20 cellular contexts compared by ENCODE assay signal in the genomic region with DNA sequence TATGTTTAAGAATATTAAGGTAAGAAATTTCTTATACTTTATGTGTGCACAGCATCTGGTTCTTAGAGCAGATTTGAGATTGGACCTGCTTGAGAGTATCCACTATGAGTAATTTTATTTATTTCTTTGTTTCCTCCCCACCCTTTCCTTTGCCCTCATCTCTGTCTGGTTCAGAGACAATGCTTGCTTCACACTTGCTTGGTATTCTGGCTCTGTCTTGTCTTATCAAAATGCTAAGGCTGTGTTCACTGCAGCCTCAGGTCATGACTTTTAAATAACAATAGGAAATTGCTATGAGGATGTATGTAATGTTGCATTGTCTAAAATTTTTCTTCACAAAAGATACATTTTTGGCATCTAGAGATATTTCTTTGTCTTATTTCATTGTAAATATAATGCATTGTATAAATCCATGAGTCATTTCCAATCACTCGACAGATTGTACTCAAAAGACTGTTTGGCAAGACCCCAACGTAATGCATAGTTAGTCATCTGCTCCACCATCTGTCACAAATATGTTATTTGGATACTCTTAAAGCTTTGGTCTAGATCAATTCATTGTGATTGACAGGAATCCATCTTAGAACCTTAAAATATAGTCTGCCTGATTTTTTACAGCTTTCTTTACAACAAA.
DNase-seq lines count a peak whose midpoint lies in the region; ATAC-seq and TF ChIP-seq lines count a peak whose summit lies in the region.
"Had no signal": no experiment of that assay in that cellular context is flagged by ENCODE, and none has a peak within 500 bp of the region (broad histone marks: within the 10 kb centered on the region; RNA-seq: fewer than 3 reads in every experiment).

No MANE protein-coding gene starts in this region.

- no peaks in the 10 kb centered on the region for H4K20me1 ChIP-seq in SK-N-SH (ENCODE audit: insufficient read depth)
- H4K20me1 ChIP-seq in PC-9 (ENCODE audit: insufficient read depth): no peaks in the 10 kb centered on the region

- in situ Hi-C loops in gastrocnemius medialis (cut with MboI; ENCODE audit: low sequenced_read_pairs in 4 of 4): no loop called here

- TF ChIP-seq EP300 in SK-N-SH (IDR thresholded peaks at IDR 0.05; ENCODE audit: borderline replicate concordance in 1 of 2, low read depth in 1 of 2, low read length in 1 of 2): 0 out of 4 replicates have a peak, but pooled peaks of 1 of the 2 experiments have one; percentile 26

- TF ChIP-seq POLR2A in gastrocnemius medialis (IDR thresholded peaks at IDR 0.05): no peak

- no peak for TF ChIP-seq CTCF in AG10803 (conservative IDR thresholded peaks at IDR 0.05; ENCODE audit: low read length)
- TF ChIP-seq CTCF in SK-N-SH (IDR thresholded peaks at IDR 0.05): no peak
- no peak for TF ChIP-seq CTCF in PC-9 (conservative IDR thresholded peaks at IDR 0.05)
- no peak for TF ChIP-seq CTCF in gastrocnemius medialis (IDR thresholded peaks at IDR 0.05 in 4 of 5, conservative IDR thresholded peaks at IDR 0.05 in 1 of 5)

- intact Hi-C loops in PC-9 (cut with micrococcal nuclease; ENCODE audit: unreplicated experiment) (no loop called here), gastrocnemius medialis (cut with DNase I; ENCODE audit: low total_unique reads) (no loop called here)

- ATAC-seq in gastrocnemius medialis: no peak
- ATAC-seq: left ventricle myocardium superior, mucosa of descending colon had no signal

- H2AFZ ChIP-seq in SK-N-SH (ENCODE audit: low read depth) (no peak overlapping the region), PC-9 (no peak overlapping the region)

- H3K36me3 ChIP-seq in MG63 (no peaks in the 10 kb centered on the region), SK-N-SH (replicated peaks in 1 of 2; ENCODE audit: control insufficient read depth in 1 of 2, insufficient read depth in 2 of 2, low read length in 1 of 2) (no peaks in the 10 kb centered on the region), PC-9 (ENCODE audit: low read depth) (no peaks in the 10 kb centered on the region), gastrocnemius medialis (no peaks in the 10 kb centered on the region)

- no peaks in the 10 kb centered on the region for H3K79me2 ChIP-seq in SK-N-SH (ENCODE audit: insufficient read depth)
- H3K79me2 ChIP-seq in PC-9 (ENCODE audit: low read depth): no peaks in the 10 kb centered on the region

- no peak for TF ChIP-seq RAD21 in SK-N-SH (IDR thresholded peaks at IDR 0.05; ENCODE audit: low read length)

- POLR2A ChIA-PET in SK-N-SH (lab: Yijun Ruan, JAX): no interaction called here
- POLR2A ChIA-PET in PC-9 (lab: Charles Lee; ENCODE audit: unreplicated experiment): no interaction called here

- H3K4me3 ChIP-seq in AG10803 (ENCODE audit: low read length): no peak overlapping the region
- H3K4me3 ChIP-seq in MG63: no peak overlapping the region
- no peak overlapping the region for H3K4me3 ChIP-seq in SK-N-SH (ENCODE audit: low read depth in 2 of 2, low read length in 1 of 2)
- no peak overlapping the region for H3K4me3 ChIP-seq in PC-9
- no peak overlapping the region for H3K4me3 ChIP-seq in gastrocnemius medialis
- H3K4me3 ChIP-seq: mucosa of descending colon had no signal

- no peak overlapping the region for H3K9ac ChIP-seq in SK-N-SH
- H3K9ac ChIP-seq: KMS-11 had no signal

- no TSS peak for BruUV-seq in PC-9 (replicated peaks; lab: Mats Ljungman, UMichigan)

- WGBS in SK-N-SH (ENCODE audit: low lambda C conversion rate): 11% methylated on average over 2 of the region's 2 CpGs

- H3F3A ChIP-seq in SK-N-SH (replicated peaks; ENCODE audit: insufficient read depth) (peaks cover 5% of the 10 kb centered on the region), PC-9 (ENCODE audit: insufficient read depth, low read depth) (0 out of 2 replicates have a peak, but pooled peaks cover 3% of the 10 kb centered on the region)

- H3K4me2 ChIP-seq in SK-N-SH (no peak overlapping the region), PC-9 (no peak overlapping the region)
- H3K4me2 ChIP-seq: KMS-11 had no signal

- DNase-seq in AG10803 (ENCODE audit: low read depth) (peak; percentile 12), MG63 (peak; percentile 26), SK-N-SH (no peak), fibroblast of peridontal ligament (ENCODE audit: extremely low read depth) (peak; percentile 60), PC-9 (no peak), KG1 (lab: John Stamatoyannopoulos, UW) (no peak), gastrocnemius medialis (no peak), epidermal melanocyte (ENCODE audit: insufficient read length, low spot score) (no peak)
- DNase-seq: ACHN; activated CD4-positive, alpha-beta T cell treated with anti-CD3 and anti-CD28 coated beads, Interleukin-2, amount 10 ng/mL, durations not matched to agents 7 days and 5 days; activated gamma-delta T cell; amygdala; endodermal cell; H7; left ventricle myocardium superior; mucosa of descending colon; NCI-H1105; stimulated activated naive CD4-positive, alpha-beta T cell treated with Interleukin-2 at 50 U/mL for 16 hours; trophoblast cell had no signal

- H3K27ac ChIP-seq in SK-N-SH (ENCODE audit: low read depth in 2 of 2, low read length in 1 of 2) (peak overlapping the region in 1 of 2 experiments; percentile 5; a peak in 1 of 4 replicates), PC-9 (no peak overlapping the region), gastrocnemius medialis (no peak overlapping the region)
- H3K27ac ChIP-seq: KMS-11 had no signal

- H3K9me3 ChIP-seq in MG63: peaks cover 6% of the 10 kb centered on the region
- no peaks in the 10 kb centered on the region for H3K9me3 ChIP-seq in SK-N-SH
- peaks cover 5% of the 10 kb centered on the region; the same call in 1 of the 2 replicates for H3K9me3 ChIP-seq in PC-9 (ENCODE audit: insufficient read depth, low read depth)
- no peaks in the 10 kb centered on the region for H3K9me3 ChIP-seq in gastrocnemius medialis

- CTCF ChIA-PET in SK-N-SH (lab: Yijun Ruan, JAX): no interaction called here
- CTCF ChIA-PET in PC-9 (lab: Charles Lee): no interaction called here

- H3K9me2 ChIP-seq in SK-N-SH: no peaks in the 10 kb centered on the region
- no peaks in the 10 kb centered on the region; the same call in none of the 2 replicates for H3K9me2 ChIP-seq in PC-9 (ENCODE audit: insufficient read depth)

- H3K4me1 ChIP-seq in SK-N-SH (ENCODE audit: control insufficient read depth in 1 of 2, insufficient read depth in 2 of 2, low read depth in 1 of 2, low read length in 1 of 2) (peaks cover 0 to 7% of the 10 kb centered on the region in 2 experiments; a peak in 1 of 4 replicates), PC-9 (replicated peaks; ENCODE audit: insufficient read depth) (0 out of 2 replicates have a peak, but pooled peaks cover 9% of the 10 kb centered on the region), gastrocnemius medialis (no peaks in the 10 kb centered on the region)

- no peaks in the 10 kb centered on the region for H3K27me3 ChIP-seq in MG63
- no peaks in the 10 kb centered on the region for H3K27me3 ChIP-seq in SK-N-SH (ENCODE audit: insufficient read depth)
- no peaks in the 10 kb centered on the region for H3K27me3 ChIP-seq in PC-9 (ENCODE audit: insufficient read depth, low read depth)
- no peaks in the 10 kb centered on the region for H3K27me3 ChIP-seq in gastrocnemius medialis

TF ChIP-seq in SK-N-SH, 30 proteins besides CTCF, POLR2A, EP300 and RAD21:
- TF ChIP-seq FOSL2 (IDR thresholded peaks at IDR 0.05; ENCODE audit: borderline replicate concordance, low read depth) (peak; percentile 39; the same call in 1 of the 2 replicates), JUND (IDR thresholded peaks at IDR 0.05) (peak; percentile 54), TCF12 (IDR thresholded peaks at IDR 0.05) (peak; percentile 81), USF2 (IDR thresholded peaks at IDR 0.05; ENCODE audit: borderline replicate concordance, low read depth, low read length) (no peak), NFIC (IDR thresholded peaks at IDR 0.05; ENCODE audit: borderline replicate concordance) (peak; percentile 71; the same call in 1 of the 2 replicates)
- TF ChIP-seq, protein P1, sequence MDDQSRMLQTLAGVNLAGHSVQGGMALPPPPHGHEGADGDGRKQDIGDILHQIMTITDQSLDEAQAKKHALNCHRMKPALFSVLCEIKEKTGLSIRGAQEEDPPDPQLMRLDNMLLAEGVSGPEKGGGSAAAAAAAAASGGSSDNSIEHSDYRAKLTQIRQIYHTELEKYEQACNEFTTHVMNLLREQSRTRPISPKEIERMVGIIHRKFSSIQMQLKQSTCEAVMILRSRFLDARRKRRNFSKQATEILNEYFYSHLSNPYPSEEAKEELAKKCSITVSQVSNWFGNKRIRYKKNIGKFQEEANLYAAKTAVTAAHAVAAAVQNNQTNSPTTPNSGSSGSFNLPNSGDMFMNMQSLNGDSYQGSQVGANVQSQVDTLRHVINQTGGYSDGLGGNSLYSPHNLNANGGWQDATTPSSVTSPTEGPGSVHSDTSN (IDR thresholded peaks at IDR 0.05): peak; percentile 85
- TF ChIP-seq, protein P2, sequence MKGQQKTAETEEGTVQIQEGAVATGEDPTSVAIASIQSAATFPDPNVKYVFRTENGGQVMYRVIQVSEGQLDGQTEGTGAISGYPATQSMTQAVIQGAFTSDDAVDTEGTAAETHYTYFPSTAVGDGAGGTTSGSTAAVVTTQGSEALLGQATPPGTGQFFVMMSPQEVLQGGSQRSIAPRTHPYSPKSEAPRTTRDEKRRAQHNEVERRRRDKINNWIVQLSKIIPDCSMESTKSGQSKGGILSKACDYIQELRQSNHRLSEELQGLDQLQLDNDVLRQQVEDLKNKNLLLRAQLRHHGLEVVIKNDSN (IDR thresholded peaks at IDR 0.05; ENCODE audit: borderline replicate concordance, low read depth): no peak

Comparison
In these comparisons a context has a peak if more than half of its experiments do, and no peak if none do; other contexts are left out.
1. DNase-seq: peak in AG10803 (single experiment), MG63 (single experiment) and fibroblast of peridontal ligament (single experiment); none in SK-N-SH (single experiment), PC-9 (0 of 2), KG1 (single experiment), gastrocnemius medialis (0 of 2) and epidermal melanocyte (single experiment).